ENCODE assay signal across 18 cellular contexts in the genomic region with DNA sequence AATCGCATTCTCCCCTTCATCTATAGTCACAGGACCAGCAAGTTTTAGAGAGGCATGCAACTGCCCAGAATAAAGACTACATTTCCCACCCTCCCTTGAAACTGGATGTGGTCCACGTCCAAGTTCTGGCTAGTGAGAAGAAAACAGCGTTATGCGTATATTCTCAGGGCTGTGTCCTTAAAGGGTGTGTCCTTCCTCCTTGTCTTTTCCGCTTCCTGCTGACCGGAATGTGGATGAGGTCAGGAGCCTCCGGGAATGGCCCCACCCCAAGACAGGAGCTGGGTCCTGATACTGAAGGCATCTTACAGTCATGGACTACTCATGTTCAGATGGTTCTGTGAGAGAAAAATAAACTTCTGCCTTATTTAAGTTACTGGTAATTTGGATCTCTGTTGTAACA. TPM values are rescaled to one million over a fixed set of nuclear protein-coding genes. Genes with fewer than 3 reads are reported as not detected.
DNase-seq lines count a peak whose midpoint lies in the region; ATAC-seq, FAIRE-seq and TF ChIP-seq lines count a peak whose summit lies in the region.
"Had no signal": no experiment of that assay in that cellular context is flagged by ENCODE, and none has a peak within 500 bp of the region (broad histone marks: within the 10 kb centered on the region; RNA-seq: fewer than 3 reads in every experiment).

No MANE protein-coding gene starts in this region.

- H2AFZ ChIP-seq in astrocyte (ENCODE audit: low read depth, low read length): peak overlapping the region; percentile 49
- no peak overlapping the region for H2AFZ ChIP-seq in trophoblast cell (ENCODE audit: insufficient read depth, low read length, poor library complexity)
- no peak overlapping the region for H2AFZ ChIP-seq in MM.1S (ENCODE audit: low read length)
- H2AFZ ChIP-seq: PC-9 had no signal

- H2AK5ac ChIP-seq in trophoblast cell (ENCODE audit: low read length): no peak overlapping the region

- H3K27me3 ChIP-seq in astrocyte (ENCODE audit: insufficient read depth, low read length): no peaks in the 10 kb centered on the region
- no peaks in the 10 kb centered on the region for H3K27me3 ChIP-seq in trophoblast cell (ENCODE audit: insufficient read depth, low read length)
- no peaks in the 10 kb centered on the region for H3K27me3 ChIP-seq in MM.1S (replicated peaks; ENCODE audit: insufficient read depth, low read length)
- H3K27me3 ChIP-seq: BE2C, ovary had no signal

- no peaks in the 10 kb centered on the region for H3K9me2 ChIP-seq in MM.1S (replicated peaks; ENCODE audit: insufficient read depth, low read length)

- H3K27ac Mint-ChIP-seq in astrocyte (ENCODE audit: unreplicated experiment): no peak overlapping the region
- H3K27ac Mint-ChIP-seq: effector memory CD8-positive, alpha-beta T cell had no signal

- no peaks in the 10 kb centered on the region for H4K20me1 ChIP-seq in astrocyte (ENCODE audit: insufficient read depth, low read length)
- H4K20me1 ChIP-seq in MM.1S (ENCODE audit: insufficient read depth, low read length): no peaks in the 10 kb centered on the region

- TF ChIP-seq CTCF in astrocyte (IDR thresholded peaks at IDR 0.05; ENCODE audit: insufficient read depth, low read depth, low read length) (no peak), MM.1S (IDR thresholded peaks at IDR 0.05; ENCODE audit: low read length) (no peak)

- no peak overlapping the region for H3K23ac ChIP-seq in trophoblast cell (ENCODE audit: low read length)

- ATAC-seq in GM18909 (IDR thresholded peaks at IDR 0.05; ENCODE audit: poor library complexity, unreplicated experiment): no peak
- ATAC-seq: effector memory CD8-positive, alpha-beta T cell had no signal

- H3K9ac ChIP-seq in astrocyte (ENCODE audit: low read length): no peak overlapping the region
- H3K9ac ChIP-seq in trophoblast cell (ENCODE audit: low read length): peak overlapping the region; percentile 13
- no peak overlapping the region for H3K9ac ChIP-seq in MM.1S (ENCODE audit: low read length)

- H3K79me2 ChIP-seq in astrocyte (ENCODE audit: insufficient read depth, low read length): no peaks in the 10 kb centered on the region
- no peaks in the 10 kb centered on the region for H3K79me2 ChIP-seq in trophoblast cell (ENCODE audit: control insufficient read depth, insufficient read depth, low read length, poor library complexity)
- no peaks in the 10 kb centered on the region for H3K79me2 ChIP-seq in MM.1S (ENCODE audit: low read length)

- no peaks in the 10 kb centered on the region for H3F3A ChIP-seq in MM.1S (ENCODE audit: insufficient read depth, low read length)

- H4K91ac ChIP-seq in trophoblast cell (ENCODE audit: low read depth, low read length): no peak overlapping the region

- no peak overlapping the region for H2BK120ac ChIP-seq in trophoblast cell (ENCODE audit: insufficient read depth, low read length, poor library complexity)

- DNase-seq in H4 (ENCODE audit: low spot score) (peak; percentile 58), astrocyte (ENCODE audit: low read depth) (peak; percentile 22), glomerular visceral epithelial cell (ENCODE audit: extremely low spot score) (peak; percentile 23), trophoblast cell (no peak), posterior cingulate gyrus (no peak), GOT3 (lab: John Stamatoyannopoulos, UW) (no peak), MM.1S (no peak)
- DNase-seq: activated CD4-positive, alpha-beta T cell treated with anti-CD3 and anti-CD28 coated beads for 4 hours; BE2C; DMS79 treated with DMSO at 0.1 percent for 48 hours; effector memory CD8-positive, alpha-beta T cell; NCI-H446 treated with DMSO at 0.1 percent for 48 hours; ovary; PC-9; T-helper 2 cell had no signal

- H3K27me3 Mint-ChIP-seq in astrocyte (ENCODE audit: low read depth, unreplicated experiment): no peaks in the 10 kb centered on the region

- no peak overlapping the region for H3K18ac ChIP-seq in trophoblast cell (ENCODE audit: low read length)

- no peaks in the 10 kb centered on the region for H3K9me3 Mint-ChIP-seq in astrocyte (ENCODE audit: unreplicated experiment)
- H3K9me3 Mint-ChIP-seq: effector memory CD8-positive, alpha-beta T cell had no signal

- H3K4me3 ChIP-seq in astrocyte (ENCODE audit: insufficient read depth, low read depth, low read length) (no peak overlapping the region), trophoblast cell (ENCODE audit: low read depth, low read length) (no peak overlapping the region), MM.1S (ENCODE audit: low read length) (no peak overlapping the region)
- H3K4me3 ChIP-seq: ovary, PC-9 had no signal

- H3K36me3 ChIP-seq in astrocyte (ENCODE audit: insufficient read depth, low read length) (no peaks in the 10 kb centered on the region), trophoblast cell (ENCODE audit: control insufficient read depth in 1 of 2, insufficient read depth in 2 of 2, low read length in 2 of 2) (no peaks in the 10 kb centered on the region), MM.1S (replicated peaks; ENCODE audit: insufficient read depth, low read length) (no peaks in the 10 kb centered on the region)
- H3K36me3 ChIP-seq: BE2C, ovary had no signal

- FAIRE-seq in astrocyte (lab: Jason Lieb, UNC): no peak
- FAIRE-seq: GM19239, H1 had no signal

- H3K27ac ChIP-seq in astrocyte (ENCODE audit: low read depth, low read length) (no peak overlapping the region), trophoblast cell (ENCODE audit: low read depth, low read length) (no peak overlapping the region), MM.1S (ENCODE audit: low read length) (no peak overlapping the region)
- H3K27ac ChIP-seq: ovary, PC-9 had no signal

- no peak overlapping the region for H3K14ac ChIP-seq in trophoblast cell (ENCODE audit: low read length)

- H3K4me3 Mint-ChIP-seq in astrocyte (ENCODE audit: unreplicated experiment): no peak overlapping the region
- H3K4me3 Mint-ChIP-seq: effector memory CD8-positive, alpha-beta T cell had no signal

- H3K4me1 Mint-ChIP-seq in astrocyte (ENCODE audit: low read depth, unreplicated experiment): peaks cover 11% of the 10 kb centered on the region

- no peak overlapping the region for H3K4ac ChIP-seq in trophoblast cell (ENCODE audit: low read depth, low read length)

- no peak overlapping the region for H4K8ac ChIP-seq in trophoblast cell (ENCODE audit: low read depth, low read length)

- H3K36me3 Mint-ChIP-seq in astrocyte (ENCODE audit: low read depth, unreplicated experiment): no peaks in the 10 kb centered on the region

- intact Hi-C loops in posterior cingulate gyrus (cut with DNase I): no loop called here

- whole genome bisulfite sequencing in trophoblast cell (ENCODE audit: extremely low coverage, insufficient coverage, insufficient read length): no CpG with 5 or more reads among the region's 7 CpGs

- H3K4me1 ChIP-seq in astrocyte (ENCODE audit: insufficient read depth, low read length) (peaks cover 12% of the 10 kb centered on the region), trophoblast cell (ENCODE audit: control insufficient read depth in 1 of 2, insufficient read depth in 2 of 2, low read length in 2 of 2) (no peaks in the 10 kb centered on the region), MM.1S (ENCODE audit: low read length) (no peaks in the 10 kb centered on the region)
- H3K4me1 ChIP-seq: BE2C had no signal

- H3K9me3 ChIP-seq in astrocyte (ENCODE audit: insufficient read depth, low read depth, low read length) (no peaks in the 10 kb centered on the region), trophoblast cell (ENCODE audit: insufficient read depth, low read depth, low read length) (no peaks in the 10 kb centered on the region), MM.1S (replicated peaks; ENCODE audit: insufficient read depth, low read length) (no peaks in the 10 kb centered on the region)
- H3K9me3 ChIP-seq: BE2C, ovary had no signal

- no peaks in the 10 kb centered on the region for H3K79me1 ChIP-seq in trophoblast cell (ENCODE audit: low read length)

- no peak overlapping the region for H4K12ac ChIP-seq in trophoblast cell (ENCODE audit: low read depth, low read length)

- H3K4me2 ChIP-seq in astrocyte (ENCODE audit: low read length) (peak overlapping the region; percentile 14), trophoblast cell (ENCODE audit: low read length) (no peak overlapping the region), MM.1S (ENCODE audit: low read depth, low read length) (no peak overlapping the region)
- H3K4me2 ChIP-seq: PC-9 had no signal

- no peak overlapping the region for H2BK5ac ChIP-seq in trophoblast cell (ENCODE audit: low read depth, low read length, poor library complexity)

- no peak overlapping the region for H2BK12ac ChIP-seq in trophoblast cell (ENCODE audit: low read length)

RNA-seq across cellular contexts. Expression of a gene that starts 20.2 kb away (rescaled TPM):
- total RNA-seq in H4 (2014; rRNA removed; shearing (Covaris generic)): 0.88 and 0.89 TPM in 2 replicates
- total RNA-seq in astrocyte: 11.8 and 13.4 TPM in 2 replicates
- polyA plus RNA-seq in trophoblast cell (2013): 2.3 and 2.5 TPM in 2 replicates

Comparison
In these comparisons a context has a peak if more than half of its experiments do, and no peak if none do; other contexts are left out.
1. DNase-seq: peak in H4 (single experiment), astrocyte (single experiment) and glomerular visceral epithelial cell (single experiment); none in trophoblast cell (0 of 2), posterior cingulate gyrus (0 of 10), GOT3 (single experiment) and MM.1S (single experiment).